Comparison of ENCODE assay signal across 13 cellular contexts in the genomic region with DNA sequence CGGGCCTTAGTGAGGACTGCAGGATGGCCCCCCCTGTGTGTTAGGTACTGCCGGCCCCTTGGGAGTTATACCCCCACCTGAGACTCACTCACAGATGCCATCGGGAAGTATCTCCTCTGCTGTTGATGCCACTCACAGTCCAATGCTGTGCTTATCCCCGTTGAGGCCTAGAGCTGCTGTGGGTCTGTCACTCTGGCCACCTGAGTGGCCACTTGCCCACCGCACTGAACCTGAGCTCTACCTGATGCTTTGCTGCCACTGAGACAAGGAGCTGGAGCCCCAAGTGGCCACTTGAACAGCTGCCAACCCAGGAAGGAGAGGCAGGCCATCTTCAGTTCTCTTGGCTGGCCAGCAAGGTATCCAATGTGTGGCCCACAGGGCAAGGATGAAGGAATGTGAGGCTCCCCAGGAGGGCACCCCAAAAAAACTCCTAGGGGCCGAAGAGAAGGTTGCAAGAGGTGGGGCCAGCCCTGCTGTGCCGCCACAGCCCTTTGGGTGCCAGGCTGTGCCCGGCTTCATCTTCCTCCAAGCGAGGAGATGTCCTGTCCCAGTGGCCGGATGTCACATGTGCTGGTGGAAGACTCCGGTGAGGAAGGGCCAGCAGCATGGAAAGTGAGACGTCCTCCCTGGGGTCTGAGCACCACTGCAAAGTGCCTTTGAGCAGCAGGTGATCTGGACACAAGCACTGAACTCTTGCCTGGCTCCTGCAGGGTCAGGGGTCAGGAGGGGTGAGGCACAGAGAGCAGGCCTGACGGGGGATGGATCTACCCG.
"Had no signal": no experiment of that assay in that cellular context is flagged by ENCODE, and none has a peak within 500 bp of the region (broad histone marks: within the 10 kb centered on the region; RNA-seq: fewer than 3 reads in every experiment).

No MANE protein-coding gene starts in this region.

- H3K4me3 ChIP-seq: adrenal gland, coronary artery, esophagus muscularis mucosa, thyroid gland had no signal

- H3K36me3 ChIP-seq: adrenal gland, esophagus muscularis mucosa, thyroid gland had no signal

- H3K27ac ChIP-seq: adrenal gland, coronary artery, esophagus muscularis mucosa, thyroid gland had no signal

- ATAC-seq: natural killer cell treated with Interleukin-12 subunit alpha and Interleukin-12 subunit beta and Interleukin-15 and Interleukin-18, amount 100 ng/mL, for 72 hours had no signal

- H3K9me3 ChIP-seq: adrenal gland, esophagus muscularis mucosa, thyroid gland had no signal

- H3K27ac Mint-ChIP-seq: activated naive CD4-positive, alpha-beta T cell treated with anti-CD3 and anti-CD28 coated beads, Interleukin-2, amount 10 ng/mL, durations not matched to agents 7 days and 5 days; activated T-helper 2 cell treated with anti-CD3 and anti-CD28 coated beads, Interferon-gamma antibody, Interleukin-2, Interleukin-4, amounts not matched to agents 10 μg/mL and 5 μg/mL and 100 μg/mL, durations not matched to agents 14 hours and 24 hours and 36 hours; natural killer cell treated with Interleukin-12 subunit alpha and Interleukin-12 subunit beta and Interleukin-15 and Interleukin-18, amount 100 ng/mL, for 72 hours; T-helper 2 cell treated with Interferon-gamma antibody and Interleukin-4, amounts not matched to agents 5 μg/mL and 100 μg/mL, for 36 hours had no signal

- H3K36me3 Mint-ChIP-seq: activated naive CD4-positive, alpha-beta T cell treated with anti-CD3 and anti-CD28 coated beads, Interleukin-2, amount 10 ng/mL, durations not matched to agents 7 days and 5 days; natural killer cell treated with Interleukin-12 subunit alpha and Interleukin-12 subunit beta and Interleukin-15 and Interleukin-18, amount 100 ng/mL, for 72 hours had no signal

- FAIRE-seq: small intestine had no signal

- H3K4me3 Mint-ChIP-seq: activated naive CD4-positive, alpha-beta T cell treated with anti-CD3 and anti-CD28 coated beads, Interleukin-2, amount 10 ng/mL, durations not matched to agents 7 days and 5 days; natural killer cell treated with Interleukin-12 subunit alpha and Interleukin-12 subunit beta and Interleukin-15 and Interleukin-18, amount 100 ng/mL, for 72 hours; T-helper 2 cell treated with Interferon-gamma antibody and Interleukin-4, amounts not matched to agents 5 μg/mL and 100 μg/mL, for 36 hours had no signal

- H3K27me3 ChIP-seq: adrenal gland, thyroid gland had no signal

- DNase-seq: activated CD4-positive, CD25-positive, alpha-beta regulatory T cell treated with anti-CD3 and anti-CD28 coated beads, Interleukin-2, amount 50 U/mL, for 72 hours; activated naive CD4-positive, alpha-beta T cell treated with anti-CD3 and anti-CD28 coated beads, Interleukin-2, amount 10 ng/mL, durations not matched to agents 7 days and 5 days; activated T-cell treated with anti-CD3 and anti-CD28 coated beads, Interleukin-2, amount 50 U/mL, for 1 hour; adrenal gland; hypothalamus; occipital lobe; small intestine; thyroid gland had no signal

- H3K9me3 Mint-ChIP-seq: activated naive CD4-positive, alpha-beta T cell treated with anti-CD3 and anti-CD28 coated beads, Interleukin-2, amount 10 ng/mL, durations not matched to agents 7 days and 5 days; activated T-helper 2 cell treated with anti-CD3 and anti-CD28 coated beads, Interferon-gamma antibody, Interleukin-2, Interleukin-4, amounts not matched to agents 10 μg/mL and 5 μg/mL and 100 μg/mL, durations not matched to agents 14 hours and 24 hours and 36 hours; natural killer cell treated with Interleukin-12 subunit alpha and Interleukin-12 subunit beta and Interleukin-15 and Interleukin-18, amount 100 ng/mL, for 72 hours; T-helper 2 cell treated with Interferon-gamma antibody and Interleukin-4, amounts not matched to agents 5 μg/mL and 100 μg/mL, for 36 hours had no signal
